8 cellular contexts compared by ENCODE assay signal in the genomic region with DNA sequence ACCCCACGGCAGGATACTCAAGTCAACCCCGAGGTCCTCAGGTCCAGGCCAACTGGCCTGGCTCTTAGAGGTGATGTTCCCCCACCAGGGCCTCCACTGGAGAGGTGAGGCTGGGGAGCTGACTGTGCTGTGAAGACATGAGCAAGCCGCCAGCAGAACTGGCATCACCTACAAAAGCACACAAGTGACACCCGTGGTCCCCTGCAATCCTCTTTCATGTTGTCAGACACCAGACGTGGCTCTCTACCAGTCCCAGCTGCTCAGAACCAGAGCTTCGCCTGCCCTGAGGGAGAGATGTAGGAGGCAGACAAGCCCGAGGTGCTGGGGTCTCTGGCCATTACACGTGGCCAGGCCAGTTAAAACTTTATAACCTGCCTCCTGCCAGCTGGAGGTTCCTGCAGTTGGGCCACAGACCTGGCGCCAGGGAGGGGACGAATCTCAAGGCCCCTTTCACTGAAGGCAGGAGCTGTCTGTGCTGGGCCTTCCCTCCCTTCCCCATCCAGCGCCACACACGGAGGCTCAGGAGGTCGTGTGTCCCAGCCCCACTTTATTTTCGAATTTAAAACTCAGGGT. TPM values are rescaled to one million over a fixed set of nuclear protein-coding genes. Genes with fewer than 3 reads are reported as not detected.
DNase-seq lines count a peak whose midpoint lies in the region; ATAC-seq and TF ChIP-seq lines count a peak whose summit lies in the region.

No MANE protein-coding gene starts in this region.

- ATAC-seq in HG03460 (IDR thresholded peaks at IDR 0.05; ENCODE audit: unreplicated experiment) = no peak

- H2AFZ ChIP-seq in SU-DHL-6 (ENCODE audit: low read depth, low read length, severe bottlenecking) = peak overlapping the region; percentile 50

- H3K4me1 ChIP-seq in esophagus squamous epithelium (peaks cover 24 to 81% (median 26%) of the 10 kb centered on the region in 3 donors), spleen (peaks cover 0 to 53% (median 36%) of the 10 kb centered on the region in 6 donors)

- peaks cover 17% of the 10 kb centered on the region for H3K36me3 ChIP-seq in SU-DHL-6 (ENCODE audit: low read length)
- peaks cover 12 to 53% (median 22%) of the 10 kb centered on the region in 3 donors for H3K36me3 ChIP-seq in esophagus squamous epithelium
- H3K36me3 ChIP-seq in spleen = peaks cover 0 to 49% (median 33%) of the 10 kb centered on the region in 6 donors

- H3K79me2 ChIP-seq in SU-DHL-6 (ENCODE audit: insufficient read depth, low read length) = peaks cover 1% of the 10 kb centered on the region; the same call in 1 of the 2 replicates

- TF ChIP-seq CTCF in SU-DHL-6 (IDR thresholded peaks at IDR 0.05; ENCODE audit: insufficient read depth, low read length, poor library complexity, severe bottlenecking) (no peak), esophagus squamous epithelium (IDR thresholded peaks at IDR 0.05) (no peak), spleen (IDR thresholded peaks at IDR 0.05 in 8 of 11, conservative IDR thresholded peaks at IDR 0.05 in 3 of 11) (no peak)

- H3K9me2 ChIP-seq in SU-DHL-6 (replicated peaks; ENCODE audit: insufficient read depth, low read length) = no peaks in the 10 kb centered on the region

- H3F3A ChIP-seq in SU-DHL-6 (ENCODE audit: insufficient read depth) = peaks cover 64% of the 10 kb centered on the region

- H3K4me3 ChIP-seq in SU-DHL-6 (ENCODE audit: insufficient read depth, low read length, poor library complexity, severe bottlenecking) (no peak overlapping the region), esophagus squamous epithelium (peak overlapping the region; percentile 2 to 82 (median 66)), spleen (peak overlapping the region in 7 of 8 donors; percentile 68 to 92 (median 86))

- DNase-seq in DMS53 (lab: John Stamatoyannopoulos, UW) (peak; percentile 53), DMS53 treated with DMSO at 0.1 percent for 48 hours (lab: John Stamatoyannopoulos, UW; ENCODE audit: unreplicated experiment) (no peak), esophagus squamous epithelium (lab: John Stamatoyannopoulos, UW) (no peak), spleen (peak; percentile 84), NK-92 (lab: John Stamatoyannopoulos, UW; ENCODE audit: unreplicated experiment) (no peak), NCI-H2081 (lab: John Stamatoyannopoulos, UW) (no peak)

- H4K20me1 ChIP-seq in SU-DHL-6 (ENCODE audit: low read depth, low read length) = no peaks in the 10 kb centered on the region; the same call in 1 of the 2 replicates

- H3K27me3 ChIP-seq in SU-DHL-6 (ENCODE audit: low read length) (no peaks in the 10 kb centered on the region), esophagus squamous epithelium (no peaks in the 10 kb centered on the region), spleen (replicated peaks in 1 of 7) (no peaks in the 10 kb centered on the region)

- intact Hi-C loops in esophagus squamous epithelium (cut with DNase I) (loop anchor here (5.0 to 10.0 kb wide), 2 partner anchors 46 to 109 kb away; no protein-coding TSS in a partner anchor), spleen (cut with DNase I; ENCODE audit: low total_unique reads) (loop anchor here (5.0 to 10.0 kb wide), 3 partner anchors 49 to 989 kb away; a partner anchor contains a TSS)

- H3K9ac ChIP-seq in SU-DHL-6 (ENCODE audit: low read length) = peak overlapping the region; percentile 44

- WGBS in esophagus squamous epithelium, 2 donors = 39 to 42% methylated on average over 4 to 7 of the region's 14 CpGs
- WGBS in spleen, 5 donors = 48 to 76% (median 58%) methylated on average over 7 to 14 of the region's 14 CpGs

- peak overlapping the region; percentile 70 for H3K4me2 ChIP-seq in SU-DHL-6 (ENCODE audit: low read depth, low read length, poor library complexity, severe bottlenecking)

- peak overlapping the region; percentile 82 for H3K27ac ChIP-seq in SU-DHL-6 (ENCODE audit: low read depth, low read length)
- peak overlapping the region; percentile 97 to 99 (median 98) for H3K27ac ChIP-seq in esophagus squamous epithelium
- H3K27ac ChIP-seq in spleen = peak overlapping the region; percentile 64 to 91 (median 85)

- TF ChIP-seq POLR2A in esophagus squamous epithelium (IDR thresholded peaks at IDR 0.05) (no peak), spleen (IDR thresholded peaks at IDR 0.05) (no peak)

- H3K9me3 ChIP-seq in SU-DHL-6 (ENCODE audit: insufficient read depth, low read length) (no peaks in the 10 kb centered on the region), esophagus squamous epithelium (no peaks in the 10 kb centered on the region), spleen (no peaks in the 10 kb centered on the region)

RNA-seq across cellular contexts. Expression of a gene that starts 2.2 kb away (rescaled TPM):
- total RNA-seq in esophagus squamous epithelium (100 to 1,000 TPM in 3 of 4 donors, 10 to 100 TPM in 1; 87.8 to 139 (median 111) TPM), spleen (10 to 100 TPM; 14.2 to 26.3 (median 18.0) TPM)
- polyA plus RNA-seq in spleen = 10 to 100 TPM; 32.9 to 57.4 (median 36.0) TPM

RNA-seq across cellular contexts. Expression of a gene that starts 22.9 kb away (rescaled TPM):
- total RNA-seq in esophagus squamous epithelium = 100 to 1,000 TPM; 219 to 319 (median 285) TPM
- total RNA-seq in spleen = 100 to 1,000 TPM in 3 of 7 donors, 10 to 100 TPM in 4; 67.8 to 108 (median 94.4) TPM
- polyA plus RNA-seq in spleen = 10 to 100 TPM; 62.0 to 81.9 (median 78.7) TPM

Comparison
In these comparisons a context has a peak if more than half of its experiments do, and no peak if none do; other contexts are left out.
1. DNase-seq: peak in DMS53 (single experiment) and spleen (single experiment); none in DMS53 treated with DMSO at 0.1 percent for 48 hours (single experiment), esophagus squamous epithelium (single experiment), NK-92 (single experiment) and NCI-H2081 (0 of 2).
2. Peak in every context shown above with its lines, with median percentiles within 50 percentile points of each other: H3K27ac ChIP-seq.